ENCODE assay signal across 10 cellular contexts in genomic region chr7:71633571-71634008, GRCh38.
DNase-seq lines count a peak whose midpoint lies in the region; ATAC-seq and TF ChIP-seq lines count a peak whose summit lies in the region.
"Had no signal": no experiment of that assay in that cellular context is flagged by ENCODE, and none has a peak within 500 bp of the region (broad histone marks: within the 10 kb centered on the region; RNA-seq: fewer than 3 reads in every experiment).

No MANE protein-coding gene starts in this region.

- in situ Hi-C loops in GM23248 (cut with MboI), result no loop called here

- ATAC-seq in RWPE2 (ENCODE audit: low read depth), result peak; percentile 97
- ATAC-seq in CD4-positive, alpha-beta T cell (ENCODE audit: poor library complexity), result no peak
- ATAC-seq in mucosa of descending colon, result no peak
- ATAC-seq: activated CD4-positive, CD25-positive, alpha-beta regulatory T cell treated with anti-CD3 and anti-CD28 coated beads, Interleukin-2, amount 50 U/mL, for 24 hours had no signal

- H3K4me2 ChIP-seq in GM23248 (ENCODE audit: unreplicated experiment), result no peak overlapping the region

- H3K36me3 ChIP-seq in GM23248 (ENCODE audit: low read depth) (no peaks in the 10 kb centered on the region), RWPE2 (ENCODE audit: low read depth) (no peaks in the 10 kb centered on the region), mucosa of descending colon (ENCODE audit: low read depth) (no peaks in the 10 kb centered on the region)
- no peaks in the 10 kb centered on the region for H3K36me3 ChIP-seq in CD4-positive, alpha-beta memory T cell (ENCODE audit: insufficient read depth, low read length)

- no peak overlapping the region for H3K4me3 Mint-ChIP-seq in CD4-positive, alpha-beta T cell
- H3K4me3 Mint-ChIP-seq in CD4-positive, alpha-beta memory T cell, result no peak overlapping the region

- no peak overlapping the region for H3K9ac ChIP-seq in GM23248

- H3K4me3 ChIP-seq in GM23248, result peak overlapping the region; percentile 12; the same call in 1 of the 2 replicates
- no peak overlapping the region for H3K4me3 ChIP-seq in RWPE2 (ENCODE audit: severe bottlenecking)
- H3K4me3 ChIP-seq in fibroblast of pulmonary artery (replicated peaks; ENCODE audit: low read depth, low read length), result no peak overlapping the region
- no peak overlapping the region for H3K4me3 ChIP-seq in retinal pigment epithelial cell (ENCODE audit: low read length)
- H3K4me3 ChIP-seq in mucosa of descending colon, result no peak overlapping the region
- no peak overlapping the region for H3K4me3 ChIP-seq in CD4-positive, alpha-beta memory T cell (ENCODE audit: low read length in 2 of 2)

- peaks cover 2% of the 10 kb centered on the region for H3K9me3 Mint-ChIP-seq in CD4-positive, alpha-beta T cell
- peaks cover 0 to 9% (median 4%) of the 10 kb centered on the region in 8 donors for H3K9me3 Mint-ChIP-seq in CD4-positive, alpha-beta memory T cell

- H3K27me3 ChIP-seq in GM23248 (replicated peaks; ENCODE audit: insufficient read depth) (no peaks in the 10 kb centered on the region), RWPE2 (ENCODE audit: insufficient read depth, poor library complexity, severe bottlenecking) (no peaks in the 10 kb centered on the region)
- no peaks in the 10 kb centered on the region for H3K27me3 ChIP-seq in CD4-positive, alpha-beta T cell (ENCODE audit: control insufficient read depth, insufficient read depth, low read length)
- H3K27me3 ChIP-seq in CD4-positive, alpha-beta memory T cell (ENCODE audit: insufficient read depth, low read length), result no peaks in the 10 kb centered on the region

- CTCF ChIA-PET in CD4-positive, alpha-beta T cell (lab: Charles Lee), result no interaction called here
- CTCF ChIA-PET in CD4-positive, alpha-beta memory T cell (lab: Charles Lee; ENCODE audit: partially characterized antibody), result no interaction called here

- no peaks in the 10 kb centered on the region for H3K9me2 ChIP-seq in GM23248 (ENCODE audit: insufficient read depth)

- H3K36me3 Mint-ChIP-seq in CD4-positive, alpha-beta T cell (ENCODE audit: low read depth), result no peaks in the 10 kb centered on the region
- no peaks in the 10 kb centered on the region for H3K36me3 Mint-ChIP-seq in CD4-positive, alpha-beta memory T cell

- intact Hi-C loops in CD4-positive, alpha-beta T cell (cut with DNase I, micrococcal nuclease), result no loop called here
- intact Hi-C loops in mucosa of descending colon (cut with DNase I, micrococcal nuclease), result no loop called here
- intact Hi-C loops in CD4-positive, alpha-beta memory T cell (cut with micrococcal nuclease), result no loop called here

- H3F3A ChIP-seq in GM23248 (ENCODE audit: insufficient read depth), result no peaks in the 10 kb centered on the region

- no peaks in the 10 kb centered on the region for H3K4me1 Mint-ChIP-seq in CD4-positive, alpha-beta T cell (ENCODE audit: low read depth)
- H3K4me1 Mint-ChIP-seq in CD4-positive, alpha-beta memory T cell, result no peaks in the 10 kb centered on the region

- H3K27ac Mint-ChIP-seq in CD4-positive, alpha-beta T cell, result no peak overlapping the region
- H3K27ac Mint-ChIP-seq in CD4-positive, alpha-beta memory T cell, result no peak overlapping the region

- no peak for TF ChIP-seq CTCF in RWPE2 (IDR thresholded peaks at IDR 0.05; ENCODE audit: poor library complexity, severe bottlenecking)
- TF ChIP-seq CTCF in fibroblast of pulmonary artery (IDR thresholded peaks at IDR 0.05; ENCODE audit: low read length, missing control alignments), result no peak
- TF ChIP-seq CTCF in retinal pigment epithelial cell (conservative IDR thresholded peaks at IDR 0.05; ENCODE audit: low read depth, low read length), result no peak
- no peak for TF ChIP-seq CTCF in CD4-positive, alpha-beta T cell (IDR thresholded peaks at IDR 0.05)
- no peak for TF ChIP-seq CTCF in mucosa of descending colon (IDR thresholded peaks at IDR 0.05)

- peak overlapping the region; percentile 49 for H2AFZ ChIP-seq in GM23248

- no peaks in the 10 kb centered on the region for H3K79me2 ChIP-seq in GM23248 (ENCODE audit: insufficient read depth)

- H3K4me1 ChIP-seq in GM23248 (ENCODE audit: insufficient read depth) (peaks cover 13% of the 10 kb centered on the region; the same call in 1 of the 2 replicates), RWPE2 (ENCODE audit: insufficient read depth, poor library complexity, severe bottlenecking) (peaks cover 15% of the 10 kb centered on the region), mucosa of descending colon (ENCODE audit: low read depth) (no peaks in the 10 kb centered on the region)
- no peaks in the 10 kb centered on the region for H3K4me1 ChIP-seq in CD4-positive, alpha-beta memory T cell (ENCODE audit: insufficient read depth, low read length)

- POLR2A ChIA-PET in CD4-positive, alpha-beta T cell (lab: Charles Lee), result no interaction called here
- POLR2A ChIA-PET in CD4-positive, alpha-beta memory T cell (lab: Charles Lee; ENCODE audit: partially characterized antibody), result no interaction called here

- DNase-seq in GM23248 (peak; percentile 86), RWPE2 (ENCODE audit: low spot score) (no peak), fibroblast of pulmonary artery (ENCODE audit: low read depth) (peak; percentile 82), retinal pigment epithelial cell (ENCODE audit: low read depth) (peak; percentile 98), mucosa of descending colon (no peak)
- DNase-seq in CD4-positive, alpha-beta T cell, result no peak
- DNase-seq in stimulated activated CD4-positive, alpha-beta T cell treated with anti-CD3 and anti-CD28 coated beads, Interleukin-12 subunit alpha, Interleukin-12 subunit beta, amount 100 ng/mL, for 4 hours, result no peak
- no peak for DNase-seq in CD4-positive, alpha-beta memory T cell
- DNase-seq: effector CD8-positive, alpha-beta T cell had no signal

- H3K9me3 ChIP-seq in GM23248 (ENCODE audit: low read depth) (no peaks in the 10 kb centered on the region), RWPE2 (ENCODE audit: severe bottlenecking) (no peaks in the 10 kb centered on the region), mucosa of descending colon (peaks cover 48% of the 10 kb centered on the region)
- H3K9me3 ChIP-seq in CD4-positive, alpha-beta T cell (ENCODE audit: control insufficient read depth, low read length), result no peaks in the 10 kb centered on the region
- H3K9me3 ChIP-seq in CD4-positive, alpha-beta memory T cell (ENCODE audit: control insufficient read depth in 1 of 2, low read length in 2 of 2), result no peaks in the 10 kb centered on the region

- WGBS in GM23248 (ENCODE audit: low coverage in 1 of 2, low lambda C conversion rate in 2 of 2, missing lambda C conversion rate in 2 of 2), 2 experiments, result 0 to 3% methylated on average over 5 of the region's 5 CpGs

- no peak overlapping the region for H3K27ac ChIP-seq in GM23248
- H3K27ac ChIP-seq in RWPE2 (ENCODE audit: poor library complexity, severe bottlenecking), result peak overlapping the region; percentile 87
- no peak overlapping the region for H3K27ac ChIP-seq in CD4-positive, alpha-beta T cell (ENCODE audit: low read depth, low read length)
- H3K27ac ChIP-seq in CD4-positive, alpha-beta memory T cell (ENCODE audit: low read depth, low read length), result no peak overlapping the region

- no peaks in the 10 kb centered on the region for H4K20me1 ChIP-seq in GM23248 (ENCODE audit: insufficient read depth)

- H3K27me3 Mint-ChIP-seq in CD4-positive, alpha-beta T cell, result no peaks in the 10 kb centered on the region
- H3K27me3 Mint-ChIP-seq in CD4-positive, alpha-beta memory T cell, result no peaks in the 10 kb centered on the region

Comparison
In these comparisons a context has a peak if more than half of its experiments do, and no peak if none do; other contexts are left out.
1. DNase-seq: peak in GM23248 (single experiment), fibroblast of pulmonary artery (single experiment) and retinal pigment epithelial cell (single experiment); none in RWPE2 (single experiment), CD4-positive, alpha-beta T cell (0 of 10), stimulated activated CD4-positive, alpha-beta T cell treated with anti-CD3 and anti-CD28 coated beads, Interleukin-12 subunit alpha, Interleukin-12 subunit beta, amount 100 ng/mL, for 4 hours (single experiment), mucosa of descending colon (0 of 3) and CD4-positive, alpha-beta memory T cell (0 of 5).